ENCODE assay signal across 8 cellular contexts in genomic region chr3:68972358-68972979, GRCh38. TPM values are rescaled to one million over a fixed set of nuclear protein-coding genes. Genes with fewer than 3 reads are reported as not detected.
DNase-seq lines count a peak whose midpoint lies in the region; ATAC-seq, FAIRE-seq and TF ChIP-seq lines count a peak whose summit lies in the region.

No MANE protein-coding gene starts in this region.

- 41% methylated on average over 10 of the region's 11 CpGs for WGBS in esophagus muscularis mucosa

- H3K9me3 Mint-ChIP-seq in HFFc6 (no peaks in the 10 kb centered on the region), natural killer cell (no peaks in the 10 kb centered on the region)
- H3K9me3 Mint-ChIP-seq in activated CD4-positive, alpha-beta T cell treated with anti-CD3 and anti-CD28 coated beads, Interleukin-2, amount 10 ng/mL, durations not matched to agents 24 days and 14 days, result no peaks in the 10 kb centered on the region

- no peak for TF ChIP-seq EP300 in esophagus muscularis mucosa (IDR thresholded peaks at IDR 0.05)

- no peak overlapping the region for H3K4me3 Mint-ChIP-seq in HFFc6
- H3K4me3 Mint-ChIP-seq in activated CD4-positive, alpha-beta T cell treated with anti-CD3 and anti-CD28 coated beads, Interleukin-2, amount 10 ng/mL, durations not matched to agents 24 days and 14 days, result no peak overlapping the region
- no peak overlapping the region for H3K4me3 Mint-ChIP-seq in natural killer cell

- TF ChIP-seq CTCF in HFFc6 (IDR thresholded peaks at IDR 0.05), result peak; percentile 85
- peak; percentile 53 to 70 (median 54) for TF ChIP-seq CTCF in esophagus muscularis mucosa (IDR thresholded peaks at IDR 0.05)
- peak; percentile 46 for TF ChIP-seq CTCF in natural killer cell (IDR thresholded peaks at IDR 0.05)

- H3K4me1 Mint-ChIP-seq in HFFc6 (ENCODE audit: low read depth) (no peaks in the 10 kb centered on the region), natural killer cell (no peaks in the 10 kb centered on the region)
- H3K4me1 Mint-ChIP-seq in activated CD4-positive, alpha-beta T cell treated with anti-CD3 and anti-CD28 coated beads, Interleukin-2, amount 10 ng/mL, durations not matched to agents 24 days and 14 days, result no peaks in the 10 kb centered on the region

- no peak overlapping the region for H3K27ac ChIP-seq in esophagus muscularis mucosa (replicated peaks in 1 of 4)

- peaks cover 0 to 8% (median 0%) of the 10 kb centered on the region in 4 donors for H3K4me1 ChIP-seq in esophagus muscularis mucosa

- peaks cover 5% of the 10 kb centered on the region for H3K27me3 Mint-ChIP-seq in HFFc6 (ENCODE audit: insufficient read depth)
- H3K27me3 Mint-ChIP-seq in activated CD4-positive, alpha-beta T cell treated with anti-CD3 and anti-CD28 coated beads, Interleukin-2, amount 10 ng/mL, durations not matched to agents 24 days and 14 days, result peaks cover 10% of the 10 kb centered on the region
- H3K27me3 Mint-ChIP-seq in natural killer cell (ENCODE audit: low read depth in 2 of 2), result peaks cover 0 to 14% of the 10 kb centered on the region in 2 donors

- no peaks in the 10 kb centered on the region for H3K9me3 ChIP-seq in esophagus muscularis mucosa

- no peak overlapping the region for H3K27ac Mint-ChIP-seq in HFFc6
- H3K27ac Mint-ChIP-seq in activated CD4-positive, alpha-beta T cell treated with anti-CD3 and anti-CD28 coated beads, Interleukin-2, amount 10 ng/mL, durations not matched to agents 24 days and 14 days, result no peak overlapping the region
- H3K27ac Mint-ChIP-seq in natural killer cell, result no peak overlapping the region

- H3K4me3 ChIP-seq in esophagus muscularis mucosa, result no peak overlapping the region

- intact Hi-C loops in activated CD4-positive, alpha-beta T cell treated with anti-CD3 and anti-CD28 coated beads, Interleukin-2, amount 10 ng/mL, durations not matched to agents 24 days and 14 days (cut with micrococcal nuclease), result no loop called here
- intact Hi-C loops in esophagus muscularis mucosa (cut with DNase I) (no loop called here), natural killer cell (cut with micrococcal nuclease) (no loop called here)

- peak; percentile 59 for DNase-seq in SIG-M5 treated with dmso at 0.1 percent for 504 hours (lab: John Stamatoyannopoulos, UW; ENCODE audit: unreplicated experiment)
- no peak for DNase-seq in SIG-M5 (lab: John Stamatoyannopoulos, UW)
- DNase-seq in HFFc6, result peak; percentile 55
- peak; percentile 14 for DNase-seq in NCI-H1694 treated with DMSO at 0.1 percent for 48 hours (lab: John Stamatoyannopoulos, UW)
- peak; percentile 69 for DNase-seq in activated CD4-positive, alpha-beta T cell treated with anti-CD3 and anti-CD28 coated beads, Interleukin-2, amount 10 ng/mL, durations not matched to agents 24 days and 14 days
- peak; percentile 75 for DNase-seq in esophagus muscularis mucosa (ENCODE audit: extremely low spot score)
- no peak for DNase-seq in natural killer cell
- DNase-seq in urothelium cell line (ENCODE audit: low spot score), result peak; percentile 77

- TF ChIP-seq POLR2A in esophagus muscularis mucosa (IDR thresholded peaks at IDR 0.05; ENCODE audit: low read depth), result no peak

- H3K36me3 ChIP-seq in esophagus muscularis mucosa, result peaks cover 14 to 23% (median 17%) of the 10 kb centered on the region in 4 donors

- H3K27me3 ChIP-seq in esophagus muscularis mucosa, result peaks cover 0 to 4% (median 0%) of the 10 kb centered on the region in 4 donors

- no peaks in the 10 kb centered on the region for H3K36me3 Mint-ChIP-seq in HFFc6 (ENCODE audit: low read depth)
- H3K36me3 Mint-ChIP-seq in activated CD4-positive, alpha-beta T cell treated with anti-CD3 and anti-CD28 coated beads, Interleukin-2, amount 10 ng/mL, durations not matched to agents 24 days and 14 days (ENCODE audit: low read depth), result peaks cover 4% of the 10 kb centered on the region
- no peaks in the 10 kb centered on the region for H3K36me3 Mint-ChIP-seq in natural killer cell

- ATAC-seq in natural killer cell, result peak in 2 of 3 donors; percentile 50 to 56

- FAIRE-seq in urothelium cell line (lab: Jason Lieb, UNC), result peak; percentile 74

RNA-seq across cellular contexts. Expression of gene TAFA4, which starts 40.1 kb away (rescaled TPM):
- total RNA-seq in HFFc6 (2021; fragmentation: NEBNext Ultra II Directional; extraction: Animal tissue kit (Norgen Biotek cat#: 25700)), result not detected
- not detected in 2 replicates for total RNA-seq in activated CD4-positive, alpha-beta T cell treated with anti-CD3 and anti-CD28 coated beads, Interleukin-2, amount 10 ng/mL, durations not matched to agents 24 days and 14 days
- total RNA-seq in esophagus muscularis mucosa (not detected), natural killer cell (not detected)

RNA-seq across cellular contexts. Expression of gene EOGT, which starts 41.0 kb away (rescaled TPM):
- total RNA-seq in HFFc6 (2021; fragmentation: NEBNext Ultra II Directional; extraction: Animal tissue kit (Norgen Biotek cat#: 25700)), result 10 to 100 TPM; 26.9 to 31.6 (median 28.2) TPM
- 12.6 and 13.5 TPM in 2 replicates for total RNA-seq in activated CD4-positive, alpha-beta T cell treated with anti-CD3 and anti-CD28 coated beads, Interleukin-2, amount 10 ng/mL, durations not matched to agents 24 days and 14 days
- 100 to 1,000 TPM in 3 of 4 donors, 10 to 100 TPM in 1; 96.5 to 129 (median 111) TPM for total RNA-seq in esophagus muscularis mucosa
- 10 to 100 TPM in 2 of 3 donors, 1 to 10 TPM in 1; 8.4 to 11.6 (median 10.8) TPM for total RNA-seq in natural killer cell

Comparison
In these comparisons a context has a peak if more than half of its experiments do, and no peak if none do; other contexts are left out.
1. DNase-seq: peak in SIG-M5 treated with dmso at 0.1 percent for 504 hours (single experiment), HFFc6 (single experiment), NCI-H1694 treated with DMSO at 0.1 percent for 48 hours (single experiment), activated CD4-positive, alpha-beta T cell treated with anti-CD3 and anti-CD28 coated beads, Interleukin-2, amount 10 ng/mL, durations not matched to agents 24 days and 14 days (single experiment), esophagus muscularis mucosa (single experiment) and urothelium cell line (single experiment); none in SIG-M5 (single experiment) and natural killer cell (single experiment).
2. Peak in every context shown above with its lines, with median percentiles within 50 percentile points of each other: CTCF ChIP-seq.